ENCODE assay signal across 8 cellular contexts in the genomic region with DNA sequence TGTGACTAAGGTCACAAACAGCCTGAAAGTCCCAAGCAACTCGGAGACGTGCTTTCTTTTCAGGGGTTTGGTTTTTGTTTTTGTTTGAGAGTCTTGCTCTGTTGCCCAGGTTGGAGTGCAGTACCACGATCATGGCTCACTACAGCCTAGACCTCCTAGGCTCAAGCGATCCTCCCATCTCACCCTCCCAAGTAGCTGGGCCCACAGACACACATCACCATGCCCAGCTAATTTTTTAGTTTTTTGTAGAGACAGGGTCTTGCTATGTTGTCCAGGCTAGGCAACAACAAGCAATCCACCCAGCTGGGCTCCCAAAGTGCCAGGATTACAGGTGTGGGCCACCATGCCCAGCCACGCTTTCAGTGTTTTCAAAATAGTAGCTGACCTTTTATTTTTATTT.
"Had no signal": no experiment of that assay in that cellular context is flagged by ENCODE, and none has a peak within 500 bp of the region (broad histone marks: within the 10 kb centered on the region; RNA-seq: fewer than 3 reads in every experiment).

No MANE protein-coding gene starts in this region.

- H3K4me3 ChIP-seq: GM23338, HAP-1 had no signal

- H3K27ac Mint-ChIP-seq: GM23338, IgD-negative memory B cell had no signal

- H2AFZ ChIP-seq: GM23338 had no signal

- H3K4me3 Mint-ChIP-seq: GM23338, IgD-negative memory B cell had no signal

- H3K27me3 Mint-ChIP-seq: IgD-negative memory B cell had no signal

- H3K4me1 Mint-ChIP-seq: GM23338 had no signal

- ATAC-seq: GM23338, HCT116 had no signal

- H3K9me3 ChIP-seq: HAP-1 had no signal

- H3K9me3 Mint-ChIP-seq: GM23338, IgD-negative memory B cell had no signal

- H3K4me1 ChIP-seq: HAP-1 had no signal

- FAIRE-seq: H1, H54 had no signal

- H3K27ac ChIP-seq: HL-60 had no signal

- H3K4me2 ChIP-seq: GM23338 had no signal

- DNase-seq: KG1 had no signal
